ENCODE assay signal across 23 cellular contexts in genomic region chr6:168278904-168279303, GRCh38. TPM values are rescaled to one million over a fixed set of nuclear protein-coding genes. Genes with fewer than 3 reads are reported as not detected.
"Had no signal": no experiment of that assay in that cellular context is flagged by ENCODE, and none has a peak within 500 bp of the region (broad histone marks: within the 10 kb centered on the region; RNA-seq: fewer than 3 reads in every experiment).

No MANE protein-coding gene starts in this region.

- H3K9me3 ChIP-seq: heart left ventricle, pancreas, suprapubic skin, thyroid gland, upper lobe of left lung, uterus had no signal

- H3K27ac ChIP-seq: coronary artery, heart left ventricle, neural progenitor cell, pancreas, suprapubic skin, thyroid gland, upper lobe of left lung, uterus had no signal

- H3K27me3 ChIP-seq: neural progenitor cell, pancreas, thyroid gland, upper lobe of left lung, uterus had no signal

- H3K36me3 ChIP-seq: heart left ventricle, neural progenitor cell, pancreas, suprapubic skin, thyroid gland, upper lobe of left lung, uterus had no signal

- H3K4me1 ChIP-seq: heart left ventricle, suprapubic skin, thyroid gland, uterus had no signal

- H3K4me3 ChIP-seq: coronary artery, heart left ventricle, neural progenitor cell, pancreas, smooth muscle cell, suprapubic skin, thyroid gland, upper lobe of left lung, uterus had no signal

- DNase-seq: effector CD4-positive, alpha-beta T cell; endodermal cell; heart left ventricle; hippocampal formation; mammary epithelial cell; natural killer cell; occipital lobe; pancreas; right cardiac atrium; stimulated activated CD4-positive, alpha-beta T cell treated with anti-CD3 and anti-CD28 coated beads, Interleukin-2, amount 100 ng/mL, for 48 hours; stimulated activated naive CD4-positive, alpha-beta T cell treated with Interleukin-2 at 50 U/mL for 16 hours; thyroid gland; uterus had no signal

- ATAC-seq: heart left ventricle, left lobe of liver, natural killer cell, pancreas, right cardiac atrium had no signal

RNA-seq across cellular contexts. Expression of gene DACT2, which starts 40.7 kb away (rescaled TPM):
- total RNA-seq: dermis microvascular lymphatic vessel endothelial cell, fibroblast of lung, glomerular endothelial cell, myocyte, natural killer cell had no signal
